In the genomic region with DNA sequence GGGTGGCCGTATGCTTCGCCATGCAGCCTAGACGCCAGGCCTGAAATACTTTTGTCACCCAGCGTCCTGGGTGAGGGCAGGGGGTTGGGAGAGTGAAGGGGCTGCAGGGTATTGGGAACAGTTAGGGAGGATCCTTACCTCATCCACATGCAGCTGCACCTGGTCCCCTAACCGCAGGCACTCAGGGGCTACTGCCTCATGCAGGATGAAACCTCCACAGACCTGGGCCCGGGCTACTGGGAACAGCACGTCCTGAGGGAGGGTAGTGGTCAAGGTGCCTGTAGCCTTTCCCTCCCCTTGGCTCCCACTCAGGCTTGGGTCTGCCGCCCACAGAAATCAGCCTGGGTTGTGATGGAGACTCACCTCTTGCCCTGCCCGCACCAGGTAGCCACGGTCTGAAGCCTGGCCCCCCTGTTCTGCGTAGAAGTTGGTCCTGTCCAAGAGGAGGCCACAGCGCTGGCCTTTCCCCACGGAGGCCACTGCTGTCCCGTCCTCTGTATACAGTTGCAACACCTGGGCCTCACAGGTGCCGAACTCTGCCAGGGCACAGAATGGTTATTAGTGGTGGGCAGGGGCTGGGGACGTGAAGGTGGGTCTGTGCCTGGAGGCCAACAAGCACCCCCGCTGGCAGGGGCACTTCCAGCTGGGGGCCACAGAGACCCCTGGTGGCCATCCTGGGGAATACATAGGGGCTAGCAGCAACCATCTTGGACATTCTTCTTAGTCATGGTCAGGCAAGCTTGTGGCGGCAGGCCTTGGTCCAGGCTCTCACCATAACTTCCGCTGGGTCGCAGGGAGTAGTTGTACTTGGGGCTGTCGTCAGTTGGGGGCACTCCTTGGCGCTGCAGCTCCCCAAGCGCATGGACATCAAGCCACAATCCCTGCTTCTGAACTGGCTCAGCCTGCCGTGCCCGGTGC, we compare ENCODE assay signal across 9 cellular contexts. TPM values are rescaled to one million over a fixed set of nuclear protein-coding genes. Genes with fewer than 3 reads are reported as not detected.
DNase-seq lines count a peak whose midpoint lies in the region; ATAC-seq and TF ChIP-seq lines count a peak whose summit lies in the region.
"Had no signal": no experiment of that assay in that cellular context is flagged by ENCODE, and none has a peak within 500 bp of the region (broad histone marks: within the 10 kb centered on the region; RNA-seq: fewer than 3 reads in every experiment).

No MANE protein-coding gene starts in this region.

- H3K36me3 ChIP-seq in A673 (ENCODE audit: insufficient read depth, low read length, poor library complexity, severe bottlenecking) = peaks cover 56% of the 10 kb centered on the region
- H3K36me3 ChIP-seq in left ventricle myocardium inferior = peaks cover 93% of the 10 kb centered on the region

- POLR2A ChIA-PET in A673 (lab: Charles Lee; ENCODE audit: low non-redundant PET) = no interaction called here

- H3K9me3 Mint-ChIP-seq in activated naive CD4-positive, alpha-beta T cell treated with anti-CD3 and anti-CD28 coated beads for 36 hours = no peaks in the 10 kb centered on the region

- H3K27ac ChIP-seq in A673 (ENCODE audit: low read depth, low read length, poor library complexity, severe bottlenecking) (peak overlapping the region; percentile 47), left ventricle myocardium inferior (replicated peaks) (no peak overlapping the region)

- intact Hi-C loops in A673 (cut with micrococcal nuclease; ENCODE audit: unreplicated experiment) (loop anchor here (2.0 kb wide), 1 partner anchor 36 kb away; no protein-coding TSS in a partner anchor), left ventricle myocardium inferior (cut with micrococcal nuclease) (no loop called here)
- intact Hi-C loops in activated naive CD4-positive, alpha-beta T cell treated with anti-CD3 and anti-CD28 coated beads for 36 hours (cut with micrococcal nuclease) = loop anchor here (1.0 kb wide), 1 partner anchor 36 kb away; no protein-coding TSS in a partner anchor

- no peaks in the 10 kb centered on the region for H3K4me1 ChIP-seq in A673 (ENCODE audit: insufficient read depth, low read length, poor library complexity, severe bottlenecking)
- peaks cover 14% of the 10 kb centered on the region for H3K4me1 ChIP-seq in left ventricle myocardium inferior
- H3K4me1 ChIP-seq: HAP-1 had no signal

- H3K9me3 ChIP-seq in A673 (ENCODE audit: low read depth, low read length, poor library complexity, severe bottlenecking) = no peaks in the 10 kb centered on the region
- no peaks in the 10 kb centered on the region for H3K9me3 ChIP-seq in left ventricle myocardium inferior (replicated peaks)
- H3K9me3 ChIP-seq: HAP-1 had no signal

- H3K27me3 Mint-ChIP-seq in activated naive CD4-positive, alpha-beta T cell treated with anti-CD3 and anti-CD28 coated beads for 36 hours (ENCODE audit: low read depth) = no peaks in the 10 kb centered on the region

- no peak overlapping the region for H3K27ac Mint-ChIP-seq in activated naive CD4-positive, alpha-beta T cell treated with anti-CD3 and anti-CD28 coated beads for 36 hours

- no peak overlapping the region for H3K4me3 Mint-ChIP-seq in activated naive CD4-positive, alpha-beta T cell treated with anti-CD3 and anti-CD28 coated beads for 36 hours

- H3K27me3 ChIP-seq in A673 (replicated peaks; ENCODE audit: insufficient read depth, low read depth, low read length, poor library complexity) (no peaks in the 10 kb centered on the region), left ventricle myocardium inferior (ENCODE audit: low read depth) (no peaks in the 10 kb centered on the region)

- DNase-seq in A673 (ENCODE audit: low spot score) (peak; percentile 51), GM12865 (ENCODE audit: low read depth) (peak; percentile 53), OCI-M1 (lab: John Stamatoyannopoulos, UW) (peak; percentile 60), left ventricle myocardium inferior (peak; percentile 24), NCI-H2107 (lab: John Stamatoyannopoulos, UW) (no peak)
- DNase-seq in activated naive CD4-positive, alpha-beta T cell treated with anti-CD3 and anti-CD28 coated beads for 36 hours = peak; percentile 34
- DNase-seq in stimulated activated CD4-positive, alpha-beta T cell treated with anti-CD3 and anti-CD28 coated beads, Interleukin-15, amount 100 ng/mL, for 24 hours = peak; percentile 47

- no peak for ATAC-seq in GM18858 (IDR thresholded peaks at IDR 0.05; ENCODE audit: unreplicated experiment)

- H3K4me1 Mint-ChIP-seq in activated naive CD4-positive, alpha-beta T cell treated with anti-CD3 and anti-CD28 coated beads for 36 hours (ENCODE audit: low read depth) = no peaks in the 10 kb centered on the region

- CTCF ChIA-PET in A673 (lab: Charles Lee) = interaction anchor here (0.6 to 2.1 kb wide), 5 partner anchors 8 to 208 kb away, joined by 3 to 18 read pairs (median 5); a partner anchor contains a TSS
- CTCF ChIA-PET in activated naive CD4-positive, alpha-beta T cell treated with anti-CD3 and anti-CD28 coated beads for 36 hours (lab: Charles Lee) = interaction anchor here (0.6 to 7.5 kb wide), 14 partner anchors 9 to 152 kb away, joined by 3 to 108 read pairs (median 4); a partner anchor contains a TSS

- TF ChIP-seq CTCF in A673 (conservative IDR thresholded peaks at IDR 0.05; ENCODE audit: low read depth, low read length) (peak; percentile 86), GM12865 (IDR thresholded peaks at IDR 0.05; ENCODE audit: insufficient read depth, low read depth, low read length, missing control alignments) (peak; percentile 77), left ventricle myocardium inferior (IDR thresholded peaks at IDR 0.05; ENCODE audit: borderline replicate concordance) (peak; percentile 71)

- H3K4me3 ChIP-seq in A673 (ENCODE audit: low read depth, low read length, poor library complexity, severe bottlenecking) (no peak overlapping the region), GM12865 (ENCODE audit: low read depth, low read length) (no peak overlapping the region), left ventricle myocardium inferior (no peak overlapping the region)
- H3K4me3 ChIP-seq: HAP-1 had no signal

- BruUV-seq in A673 (replicated peaks; lab: Mats Ljungman, UMichigan) = no TSS peak

- H3K36me3 Mint-ChIP-seq in activated naive CD4-positive, alpha-beta T cell treated with anti-CD3 and anti-CD28 coated beads for 36 hours (ENCODE audit: low read depth) = peaks cover 29% of the 10 kb centered on the region

RNA-seq across cellular contexts. Expression of a gene that starts 8.6 kb away (rescaled TPM):
- 25.0 and 26.8 TPM in 2 replicates for total RNA-seq in A673 (2021)
- 10 to 100 TPM; 11.6 to 12.9 TPM for total RNA-seq in activated naive CD4-positive, alpha-beta T cell treated with anti-CD3 and anti-CD28 coated beads for 36 hours
- 10.6 TPM for total RNA-seq in left ventricle myocardium inferior

RNA-seq across cellular contexts. Expression of a gene that starts 34.3 kb away (rescaled TPM):
- total RNA-seq in A673 (2021) (8.7 and 9.9 TPM in 2 replicates), left ventricle myocardium inferior (not detected)
- not detected for total RNA-seq in activated naive CD4-positive, alpha-beta T cell treated with anti-CD3 and anti-CD28 coated beads for 36 hours

RNA-seq across cellular contexts. Expression of a gene that starts 37.9 kb away (rescaled TPM):
- total RNA-seq in A673 (2021) = not detected in 2 replicates
- not detected for total RNA-seq in activated naive CD4-positive, alpha-beta T cell treated with anti-CD3 and anti-CD28 coated beads for 36 hours
- not detected for total RNA-seq in left ventricle myocardium inferior

RNA-seq across cellular contexts. Expression of a gene that starts 39.2 kb away (rescaled TPM):
- total RNA-seq in A673 (2021) = 5.2 and 10.5 TPM in 2 replicates
- total RNA-seq in activated naive CD4-positive, alpha-beta T cell treated with anti-CD3 and anti-CD28 coated beads for 36 hours = 1 to 10 TPM; 9.1 to 9.6 TPM
- total RNA-seq in left ventricle myocardium inferior = 2.1 TPM

RNA-seq across cellular contexts. Expression of a gene that starts 47.2 kb away (rescaled TPM):
- total RNA-seq in A673 (2021) (45.8 and 52.0 TPM in 2 replicates), left ventricle myocardium inferior (20.2 TPM)
- 1 to 10 TPM; 7.2 to 7.3 TPM for total RNA-seq in activated naive CD4-positive, alpha-beta T cell treated with anti-CD3 and anti-CD28 coated beads for 36 hours
